33 cellular contexts compared by ENCODE assay signal in genomic region chr7:111832159-111832558, GRCh38.
"Had no signal": no experiment of that assay in that cellular context is flagged by ENCODE, and none has a peak within 500 bp of the region (broad histone marks: within the 10 kb centered on the region; RNA-seq: fewer than 3 reads in every experiment).

No MANE protein-coding gene starts in this region.

- H2AFZ ChIP-seq: PC-9 had no signal

- ATAC-seq: activated CD8-positive, alpha-beta T cell treated with anti-CD3 and anti-CD28 coated beads for 36 hours; activated T-cell treated with anti-CD3 and anti-CD28 coated beads, Interleukin-2, amount 50 U/mL, for 72 hours; activated T-helper 17 cell treated with anti-CD3 and anti-CD28 coated beads, Interleukin-2, amount 50 U/mL, for 72 hours; Right ventricle myocardium inferior had no signal

- H3K36me3 Mint-ChIP-seq: activated naive CD8-positive, alpha-beta T cell treated with anti-CD3 and anti-CD28 coated beads for 36 hours had no signal

- H3K36me3 ChIP-seq: ascending aorta, MG63, WERI-Rb-1 had no signal

- H3K9me3 ChIP-seq: ascending aorta, MG63 had no signal

- DNase-seq: activated CD4-positive, alpha-beta T cell treated with anti-CD3 and anti-CD28 coated beads for 1 hour; activated CD4-positive, alpha-beta T cell treated with anti-CD3 and anti-CD28 coated beads, Interleukin-2, amount 10 ng/mL, durations not matched to agents 24 days and 14 days; activated CD4-positive, alpha-beta T cell treated with anti-CD3 and anti-CD28 coated beads, Interleukin-2, amount 50 U/mL, for 4 hours; activated CD4-positive, CD25-positive, alpha-beta regulatory T cell; activated CD8-positive, alpha-beta T cell treated with anti-CD3 and anti-CD28 coated beads for 36 hours; activated effector memory CD4-positive, alpha-beta T cell treated with anti-CD3 and anti-CD28 coated beads, Interleukin-2, amount 50 U/mL, for 16 hours; activated naive CD4-positive, alpha-beta T cell; activated naive CD4-positive, alpha-beta T cell treated with anti-CD3 and anti-CD28 coated beads, Interleukin-2, amount 50 U/mL, for 16 hours; activated naive CD8-positive, alpha-beta T cell treated with anti-CD3 and anti-CD28 coated beads for 36 hours; activated T-cell treated with anti-CD3 and anti-CD28 coated beads, Interleukin-2, amount 50 U/mL, for 1 hour; activated T-cell treated with anti-CD3 and anti-CD28 coated beads, Interleukin-2, amount 50 U/mL, for 72 hours; amygdala; Kasumi-1; KG1; MG63; NCI-H1048; NCI-H1105 treated with DMSO at 0.1 percent for 48 hours; NCI-H1436; NCI-H1694; NCI-H2029; NCI-H510A; NCI-H526; NCI-H748 treated with DMSO at 0.1 percent for 48 hours; NK-92 treated with Interleukin-12 subunit alpha and Interleukin-12 subunit beta, amount 100 ng/mL, for 24 hours; PC-9; SIG-M5; SW 1271; T1000; WERI-Rb-1 had no signal

- H3K4me3 ChIP-seq: ascending aorta, MG63, PC-9 had no signal

- H3K4me1 Mint-ChIP-seq: activated CD4-positive, alpha-beta T cell treated with anti-CD3 and anti-CD28 coated beads, Interleukin-2, amount 10 ng/mL, durations not matched to agents 24 days and 14 days; activated naive CD8-positive, alpha-beta T cell treated with anti-CD3 and anti-CD28 coated beads for 36 hours; activated T-helper 17 cell treated with anti-CD3 and anti-CD28 coated beads, Interleukin-2, amount 50 U/mL, for 72 hours had no signal

- H3K27me3 Mint-ChIP-seq: activated CD4-positive, alpha-beta T cell treated with anti-CD3 and anti-CD28 coated beads, Interleukin-2, amount 10 ng/mL, durations not matched to agents 24 days and 14 days had no signal

- H3K27ac ChIP-seq: ascending aorta, PC-9, RWPE1, WERI-Rb-1 had no signal

- H3K27ac Mint-ChIP-seq: activated CD4-positive, alpha-beta T cell treated with anti-CD3 and anti-CD28 coated beads, Interleukin-2, amount 10 ng/mL, durations not matched to agents 24 days and 14 days; activated CD8-positive, alpha-beta T cell treated with anti-CD3 and anti-CD28 coated beads for 36 hours; activated naive CD8-positive, alpha-beta T cell treated with anti-CD3 and anti-CD28 coated beads for 36 hours; activated T-cell treated with anti-CD3 and anti-CD28 coated beads, Interleukin-2, amount 50 U/mL, for 72 hours; activated T-helper 17 cell treated with anti-CD3 and anti-CD28 coated beads, Interleukin-2, amount 50 U/mL, for 72 hours had no signal

- H3K4me3 Mint-ChIP-seq: activated CD4-positive, alpha-beta T cell treated with anti-CD3 and anti-CD28 coated beads, Interleukin-2, amount 10 ng/mL, durations not matched to agents 24 days and 14 days; activated CD8-positive, alpha-beta T cell treated with anti-CD3 and anti-CD28 coated beads for 36 hours; activated naive CD8-positive, alpha-beta T cell treated with anti-CD3 and anti-CD28 coated beads for 36 hours; activated T-cell treated with anti-CD3 and anti-CD28 coated beads, Interleukin-2, amount 50 U/mL, for 72 hours; activated T-helper 17 cell treated with anti-CD3 and anti-CD28 coated beads, Interleukin-2, amount 50 U/mL, for 72 hours had no signal

- H3K4me1 ChIP-seq: ascending aorta had no signal

- H3K9me3 Mint-ChIP-seq: activated CD4-positive, alpha-beta T cell treated with anti-CD3 and anti-CD28 coated beads, Interleukin-2, amount 10 ng/mL, durations not matched to agents 24 days and 14 days; activated T-helper 17 cell treated with anti-CD3 and anti-CD28 coated beads, Interleukin-2, amount 50 U/mL, for 72 hours had no signal

- H3K27me3 ChIP-seq: ascending aorta, MG63 had no signal

- H3K4me2 ChIP-seq: PC-9 had no signal
